In genomic region chr11:126611438-126611837, GRCh38 we compare ENCODE assay signal across 23 cellular contexts.
A peak's percentile ranks its signal among the peaks of the same experiment; 100 is the strongest.
DNase-seq lines count a peak whose midpoint lies in the region; ATAC-seq and TF ChIP-seq lines count a peak whose summit lies in the region.
"Had no signal": no experiment of that assay in that cellular context is flagged by ENCODE, and none has a peak within 500 bp of the region (broad histone marks: within the 10 kb centered on the region; RNA-seq: fewer than 3 reads in every experiment).

No MANE protein-coding gene starts in this region.

- H3K4me3 ChIP-seq in right lobe of liver (no peak overlapping the region), body of pancreas (no peak overlapping the region)
- H3K4me3 ChIP-seq: BLaER1, GM12878 had no signal

- no peaks in the 10 kb centered on the region for H3K36me3 ChIP-seq in right lobe of liver
- no peaks in the 10 kb centered on the region for H3K36me3 ChIP-seq in body of pancreas (replicated peaks in 1 of 2; ENCODE audit: insufficient read depth in 1 of 2, low read depth in 2 of 2)
- H3K36me3 ChIP-seq: BE2C, BLaER1 had no signal

- H3K36me3 Mint-ChIP-seq in stimulated activated effector memory CD8-positive, alpha-beta T cell treated with anti-CD3 and anti-CD28 coated beads, Interleukin-12 subunit alpha, Interleukin-12 subunit beta, amount 100 ng/mL, for 72 hours = no peaks in the 10 kb centered on the region
- H3K36me3 Mint-ChIP-seq: CD14-positive monocyte; CD4-positive, alpha-beta memory T cell; CD4-positive, CD25-positive, alpha-beta regulatory T cell; CD8-positive, alpha-beta memory T cell had no signal

- peaks cover 0 to 12% (median 3%) of the 10 kb centered on the region in 4 donors for H3K4me1 ChIP-seq in right lobe of liver
- H3K4me1 ChIP-seq in body of pancreas = peaks cover 7% of the 10 kb centered on the region

- intact Hi-C loops in right lobe of liver (cut with DNase I) = no loop called here
- intact Hi-C loops in body of pancreas (cut with DNase I) = no loop called here

- no peak overlapping the region for H3K4me3 Mint-ChIP-seq in stimulated activated effector memory CD8-positive, alpha-beta T cell treated with anti-CD3 and anti-CD28 coated beads, Interleukin-12 subunit alpha, Interleukin-12 subunit beta, amount 100 ng/mL, for 72 hours
- H3K4me3 Mint-ChIP-seq: CD14-positive monocyte; CD4-positive, alpha-beta memory T cell; CD4-positive, CD25-positive, alpha-beta regulatory T cell; CD8-positive, alpha-beta memory T cell had no signal

- H3K27me3 ChIP-seq in right lobe of liver (no peaks in the 10 kb centered on the region), body of pancreas (peaks cover 0 to 4% of the 10 kb centered on the region in 2 donors)
- H3K27me3 ChIP-seq: BE2C, BLaER1 had no signal

- H3K27ac ChIP-seq in right lobe of liver (no peak overlapping the region), body of pancreas (no peak overlapping the region)
- H3K27ac ChIP-seq: BLaER1 had no signal

- no peaks in the 10 kb centered on the region for H3K9me3 ChIP-seq in right lobe of liver
- H3K9me3 ChIP-seq in body of pancreas = no peaks in the 10 kb centered on the region
- H3K9me3 ChIP-seq: BE2C, BLaER1 had no signal

- H3K4me1 Mint-ChIP-seq in stimulated activated effector memory CD8-positive, alpha-beta T cell treated with anti-CD3 and anti-CD28 coated beads, Interleukin-12 subunit alpha, Interleukin-12 subunit beta, amount 100 ng/mL, for 72 hours = no peaks in the 10 kb centered on the region
- H3K4me1 Mint-ChIP-seq: CD14-positive monocyte had no signal

- ATAC-seq in left lobe of liver (peak; percentile 79), right lobe of liver (peak; percentile 69 to 89 (median 78)), GM21390 (IDR thresholded peaks at IDR 0.05; ENCODE audit: unreplicated experiment) (no peak), body of pancreas (no peak)
- ATAC-seq in stimulated activated effector memory CD8-positive, alpha-beta T cell treated with anti-CD3 and anti-CD28 coated beads, Interleukin-12 subunit alpha, Interleukin-12 subunit beta, amount 100 ng/mL, for 72 hours = peak; percentile 3
- ATAC-seq: GM12878 had no signal

- TF ChIP-seq CTCF in right lobe of liver (IDR thresholded peaks at IDR 0.05) (no peak), body of pancreas (IDR thresholded peaks at IDR 0.05) (no peak)

- H3K9me3 Mint-ChIP-seq in stimulated activated effector memory CD8-positive, alpha-beta T cell treated with anti-CD3 and anti-CD28 coated beads, Interleukin-12 subunit alpha, Interleukin-12 subunit beta, amount 100 ng/mL, for 72 hours = no peaks in the 10 kb centered on the region

- TF ChIP-seq POLR2A in right lobe of liver (IDR thresholded peaks at IDR 0.05) = no peak
- no peak for TF ChIP-seq POLR2A in body of pancreas (IDR thresholded peaks at IDR 0.05)

- WGBS in right lobe of liver (ENCODE audit: insufficient coverage, low coverage, low lambda C conversion rate, missing lambda C conversion rate) = 13% methylated on average over 8 of the region's 8 CpGs
- 57 to 64% methylated on average over 7 to 8 of the region's 8 CpGs for WGBS in body of pancreas, 2 donors

- DNase-seq in left lobe of liver (ENCODE audit: low spot score) (peak; percentile 88), right lobe of liver (peak; percentile 42 to 86 (median 74)), body of pancreas (no peak)
- DNase-seq in stimulated activated effector memory CD8-positive, alpha-beta T cell treated with anti-CD3 and anti-CD28 coated beads, Interleukin-12 subunit alpha, Interleukin-12 subunit beta, amount 100 ng/mL, for 72 hours (ENCODE audit: low spot score in 2 of 2) = no peak
- DNase-seq: 8988T; ACHN; BE2C; C1 segment of cervical spinal cord; CD4-positive, alpha-beta memory T cell; CD4-positive, CD25-positive, alpha-beta regulatory T cell; CD8-positive, alpha-beta memory T cell; COR-L47; DMS 273 treated with DMSO at 0.1 percent for 48 hours; DMS153; DMS53; DMS79; DND-41; EL; GDM1 had no signal

- no peak overlapping the region for H3K27ac Mint-ChIP-seq in stimulated activated effector memory CD8-positive, alpha-beta T cell treated with anti-CD3 and anti-CD28 coated beads, Interleukin-12 subunit alpha, Interleukin-12 subunit beta, amount 100 ng/mL, for 72 hours
- H3K27ac Mint-ChIP-seq: CD4-positive, alpha-beta memory T cell; CD4-positive, CD25-positive, alpha-beta regulatory T cell; CD8-positive, alpha-beta memory T cell had no signal

Comparison
In these comparisons a context has a peak if more than half of its experiments do, and no peak if none do; other contexts are left out.
1. ATAC-seq: peak in left lobe of liver (single experiment), right lobe of liver (4 of 4) and stimulated activated effector memory CD8-positive, alpha-beta T cell treated with anti-CD3 and anti-CD28 coated beads, Interleukin-12 subunit alpha, Interleukin-12 subunit beta, amount 100 ng/mL, for 72 hours (single experiment); none in GM21390 (single experiment) and body of pancreas (single experiment).
2. DNase-seq: peak in left lobe of liver (single experiment) and right lobe of liver (3 of 3); none in stimulated activated effector memory CD8-positive, alpha-beta T cell treated with anti-CD3 and anti-CD28 coated beads, Interleukin-12 subunit alpha, Interleukin-12 subunit beta, amount 100 ng/mL, for 72 hours (0 of 2) and body of pancreas (0 of 4).